In genomic region chr17:4696432-4696796, GRCh38 we compare ENCODE assay signal across 11 cellular contexts. TPM values are rescaled to one million over a fixed set of nuclear protein-coding genes. Genes with fewer than 3 reads are reported as not detected.
DNase-seq lines count a peak whose midpoint lies in the region; ATAC-seq and TF ChIP-seq lines count a peak whose summit lies in the region.
"Had no signal": no experiment of that assay in that cellular context is flagged by ENCODE, and none has a peak within 500 bp of the region (broad histone marks: within the 10 kb centered on the region; RNA-seq: fewer than 3 reads in every experiment).

No MANE protein-coding gene starts in this region.

- intact Hi-C loops in right lobe of liver (cut with DNase I): no loop called here

- H3K27me3 ChIP-seq in CD8-positive, alpha-beta memory T cell (ENCODE audit: insufficient read depth, low read length, poor library complexity, severe bottlenecking): no peaks in the 10 kb centered on the region
- H3K27me3 ChIP-seq in right lobe of liver: no peaks in the 10 kb centered on the region

- peak overlapping the region; percentile 92 to 99 (median 96) for H3K27ac Mint-ChIP-seq in CD8-positive, alpha-beta memory T cell
- H3K27ac Mint-ChIP-seq in T-helper 1 cell treated with Interleukin-12 subunit alpha and Interleukin-12 subunit beta and Interleukin-4 antibody, amounts not matched to agents 30 μg/mL and 1 μg/mL, for 36 hours: peak overlapping the region; percentile 88
- peak overlapping the region; percentile 94 for H3K27ac Mint-ChIP-seq in memory B cell

- peak overlapping the region; percentile 72 to 85 (median 77) for H3K4me3 Mint-ChIP-seq in CD8-positive, alpha-beta memory T cell
- H3K4me3 Mint-ChIP-seq in T-helper 1 cell treated with Interleukin-12 subunit alpha and Interleukin-12 subunit beta and Interleukin-4 antibody, amounts not matched to agents 30 μg/mL and 1 μg/mL, for 36 hours: peak overlapping the region; percentile 63
- peak overlapping the region; percentile 71 for H3K4me3 Mint-ChIP-seq in memory B cell

- peaks cover 7% of the 10 kb centered on the region for H3K36me3 ChIP-seq in CD8-positive, alpha-beta memory T cell (ENCODE audit: insufficient read depth, low read length)
- no peaks in the 10 kb centered on the region for H3K36me3 ChIP-seq in right lobe of liver

- peak overlapping the region; percentile 67 for H3K27ac ChIP-seq in CD8-positive, alpha-beta memory T cell (ENCODE audit: low read depth, low read length)
- no peak overlapping the region for H3K27ac ChIP-seq in right lobe of liver

- no peaks in the 10 kb centered on the region for H3K9me3 Mint-ChIP-seq in CD8-positive, alpha-beta memory T cell
- H3K9me3 Mint-ChIP-seq in T-helper 1 cell treated with Interleukin-12 subunit alpha and Interleukin-12 subunit beta and Interleukin-4 antibody, amounts not matched to agents 30 μg/mL and 1 μg/mL, for 36 hours: no peaks in the 10 kb centered on the region
- H3K9me3 Mint-ChIP-seq in memory B cell: no peaks in the 10 kb centered on the region

- H3K4me1 Mint-ChIP-seq in CD8-positive, alpha-beta memory T cell: peaks cover 29 to 63% (median 29%) of the 10 kb centered on the region in 3 donors
- peaks cover 19% of the 10 kb centered on the region for H3K4me1 Mint-ChIP-seq in T-helper 1 cell treated with Interleukin-12 subunit alpha and Interleukin-12 subunit beta and Interleukin-4 antibody, amounts not matched to agents 30 μg/mL and 1 μg/mL, for 36 hours (ENCODE audit: low read depth)
- H3K4me1 Mint-ChIP-seq in memory B cell: peaks cover 22% of the 10 kb centered on the region

- H3K4me1 ChIP-seq in CD8-positive, alpha-beta memory T cell (ENCODE audit: insufficient read depth, low read length): peaks cover 18% of the 10 kb centered on the region
- no peaks in the 10 kb centered on the region for H3K4me1 ChIP-seq in right lobe of liver

- no peak for TF ChIP-seq POLR2A in right lobe of liver (IDR thresholded peaks at IDR 0.05)

- TF ChIP-seq CTCF in right lobe of liver (IDR thresholded peaks at IDR 0.05): no peak

- CTCF ChIA-PET in CD8-positive, alpha-beta memory T cell (lab: Charles Lee): no interaction called here

- ATAC-seq in GM18502 (IDR thresholded peaks at IDR 0.05; ENCODE audit: poor library complexity, unreplicated experiment) (peak; percentile 42), memory B cell (ENCODE audit: low read depth) (peak; percentile 88), GM19463 (IDR thresholded peaks at IDR 0.05; ENCODE audit: unreplicated experiment) (no peak), right lobe of liver (no peak)

- no peaks in the 10 kb centered on the region for H3K9me3 ChIP-seq in CD8-positive, alpha-beta memory T cell (ENCODE audit: low read length)
- H3K9me3 ChIP-seq in right lobe of liver: no peaks in the 10 kb centered on the region

- POLR2A ChIA-PET in CD8-positive, alpha-beta memory T cell (lab: Charles Lee): interaction anchor here (1.5 kb wide), 1 partner anchor 13 kb away, joined by 3 read pairs; no protein-coding TSS in a partner anchor

- peaks cover 0 to 35% (median 5%) of the 10 kb centered on the region in 3 donors for H3K36me3 Mint-ChIP-seq in CD8-positive, alpha-beta memory T cell
- peaks cover 13% of the 10 kb centered on the region for H3K36me3 Mint-ChIP-seq in T-helper 1 cell treated with Interleukin-12 subunit alpha and Interleukin-12 subunit beta and Interleukin-4 antibody, amounts not matched to agents 30 μg/mL and 1 μg/mL, for 36 hours (ENCODE audit: low read depth)
- peaks cover 8% of the 10 kb centered on the region for H3K36me3 Mint-ChIP-seq in memory B cell

- H3K4me3 ChIP-seq in CD8-positive, alpha-beta memory T cell (ENCODE audit: low read length): peak overlapping the region; percentile 16
- no peak overlapping the region for H3K4me3 ChIP-seq in right lobe of liver

- H3K27me3 Mint-ChIP-seq in CD8-positive, alpha-beta memory T cell: no peaks in the 10 kb centered on the region
- no peaks in the 10 kb centered on the region for H3K27me3 Mint-ChIP-seq in T-helper 1 cell treated with Interleukin-12 subunit alpha and Interleukin-12 subunit beta and Interleukin-4 antibody, amounts not matched to agents 30 μg/mL and 1 μg/mL, for 36 hours (ENCODE audit: low read depth)
- no peaks in the 10 kb centered on the region for H3K27me3 Mint-ChIP-seq in memory B cell

- peak in 1 of 5 donors; percentile 53 for DNase-seq in CD8-positive, alpha-beta memory T cell
- DNase-seq in memory B cell (ENCODE audit: low spot score in 2 of 2) (no peak), NCI-H1105 treated with DMSO at 0.1 percent for 48 hours (lab: John Stamatoyannopoulos, UW) (no peak), right lobe of liver (no peak), epidermal melanocyte (ENCODE audit: insufficient read length, low spot score) (no peak)
- DNase-seq: NCI-H1105, NCI-H526 treated with DMSO at 0.1 percent for 48 hours, SIG-M5 had no signal

- WGBS in right lobe of liver (ENCODE audit: insufficient coverage, low coverage, low lambda C conversion rate, missing lambda C conversion rate): 63% methylated on average over 6 of the region's 6 CpGs

RNA-seq across cellular contexts. Expression of gene PELP1, which starts 7.5 kb away (rescaled TPM):
- 10 to 100 TPM; 95.6 to 99.2 TPM for total RNA-seq in CD8-positive, alpha-beta memory T cell
- polyA plus RNA-seq in CD8-positive, alpha-beta memory T cell: 12.6 TPM
- total RNA-seq in right lobe of liver: 10 to 100 TPM; 11.5 to 22.2 (median 16.1) TPM

RNA-seq across cellular contexts. Expression of gene ARRB2, which starts 14.0 kb away (rescaled TPM):
- 100 to 1,000 TPM; 170 to 172 TPM for total RNA-seq in CD8-positive, alpha-beta memory T cell
- polyA plus RNA-seq in CD8-positive, alpha-beta memory T cell: 69.4 TPM
- 10 to 100 TPM; 18.2 to 38.6 (median 23.9) TPM for total RNA-seq in right lobe of liver

RNA-seq across cellular contexts. Expression of gene MED11, which starts 34.8 kb away (rescaled TPM):
- total RNA-seq in CD8-positive, alpha-beta memory T cell: 10 to 100 TPM; 23.4 to 26.7 TPM
- 58.9 TPM for polyA plus RNA-seq in CD8-positive, alpha-beta memory T cell
- total RNA-seq in right lobe of liver: 10 to 100 TPM in 5 of 6 experiments, 1 to 10 TPM in 1; 10.0 to 21.1 (median 16.2) TPM

RNA-seq across cellular contexts. Expression of gene ZMYND15, which starts 43.2 kb away (rescaled TPM):
- under 1 TPM in 1 of 2 experiments, not detected in 1; 0.09 TPM for total RNA-seq in CD8-positive, alpha-beta memory T cell
- polyA plus RNA-seq in CD8-positive, alpha-beta memory T cell: not detected
- total RNA-seq in right lobe of liver: 1 to 10 TPM in 5 of 6 experiments, under 1 TPM in 1; 0.70 to 6.5 (median 1.9) TPM

RNA-seq across cellular contexts. Expression of gene CXCL16, which starts 43.3 kb away (rescaled TPM):
- 1 to 10 TPM; 2.4 to 2.8 TPM for total RNA-seq in CD8-positive, alpha-beta memory T cell
- 3.0 TPM for polyA plus RNA-seq in CD8-positive, alpha-beta memory T cell
- total RNA-seq in right lobe of liver: 10 to 100 TPM; 13.3 to 69.6 (median 31.3) TPM

Comparison
In these comparisons a context has a peak if more than half of its experiments do, and no peak if none do; other contexts are left out.
1. ATAC-seq: peak in GM18502 (single experiment) and memory B cell (single experiment); none in GM19463 (single experiment) and right lobe of liver (0 of 4).
2. RNA of gene PELP1, which starts 7.5 kb away (total RNA-seq): 95.6 to 99.2 TPM in CD8-positive, alpha-beta memory T cell; 11.5 to 22.2 TPM in right lobe of liver; every median in the first group is over 4 times any median in the second.
3. RNA of gene ARRB2, which starts 14.0 kb away (total RNA-seq): 170 to 172 TPM in CD8-positive, alpha-beta memory T cell; 18.2 to 38.6 TPM in right lobe of liver; every median in the first group is over 4 times any median in the second.
4. Peak in every context shown above with its lines, with median percentiles within 50 percentile points of each other: H3K27ac Mint-ChIP-seq and H3K4me3 Mint-ChIP-seq.